ENCODE assay signal across 19 cellular contexts in genomic region chr18:57891707-57892391, GRCh38.
"Had no signal": no experiment of that assay in that cellular context is flagged by ENCODE, and none has a peak within 500 bp of the region (broad histone marks: within the 10 kb centered on the region; RNA-seq: fewer than 3 reads in every experiment).

No MANE protein-coding gene starts in this region.

- H3K27ac ChIP-seq: ascending aorta, esophagus muscularis mucosa, right lobe of liver, stomach, vagina had no signal

- ATAC-seq: activated T-cell treated with anti-CD3 and anti-CD28 coated beads, Interleukin-2, amount 50 U/mL, for 4 hours; left cardiac atrium; mucosa of descending colon; right lobe of liver; stimulated activated effector memory CD8-positive, alpha-beta T cell treated with anti-CD3 and anti-CD28 coated beads, Interleukin-12 subunit alpha, Interleukin-12 subunit beta, amount 100 ng/mL, for 72 hours had no signal

- H3K4me3 ChIP-seq: ascending aorta, esophagus muscularis mucosa, mucosa of descending colon, right lobe of liver, smooth muscle cell, stomach, vagina had no signal

- H3K27me3 ChIP-seq: ascending aorta, esophagus muscularis mucosa, right lobe of liver, stomach, vagina had no signal

- DNase-seq: activated CD4-positive, alpha-beta T cell treated with anti-CD3 and anti-CD28 coated beads, Interleukin-2, amount 10 ng/mL, durations not matched to agents 7 days and 5 days; activated CD8-positive, alpha-beta memory T cell treated with anti-CD3 and anti-CD28 coated beads, Interleukin-2, amount 50 U/mL, for 4 hours; activated naive CD4-positive, alpha-beta T cell treated with anti-CD3 and anti-CD28 coated beads, Interleukin-2, amount 10 ng/mL, durations not matched to agents 7 days and 5 days; activated T-cell treated with anti-CD3 and anti-CD28 coated beads, Interleukin-2, amount 50 U/mL, for 4 hours; effector CD4-positive, alpha-beta T cell; left cardiac atrium; mesenchymal stem cell; mucosa of descending colon; naive B cell; right lobe of liver; stimulated activated CD4-positive, alpha-beta T cell treated with anti-CD3 and anti-CD28 coated beads, Interleukin-4, amount 100 ng/mL, for 1 hour; stomach; T1000; trophoblast cell had no signal

- H3K4me2 ChIP-seq: smooth muscle cell had no signal

- H3K36me3 ChIP-seq: ascending aorta, esophagus muscularis mucosa, right lobe of liver, stomach, vagina had no signal

- H3K9me3 ChIP-seq: ascending aorta, esophagus muscularis mucosa, right lobe of liver, vagina had no signal

- H3K4me1 ChIP-seq: ascending aorta, right lobe of liver, stomach, vagina had no signal
